2 cellular contexts compared by ENCODE assay signal in the genomic region with DNA sequence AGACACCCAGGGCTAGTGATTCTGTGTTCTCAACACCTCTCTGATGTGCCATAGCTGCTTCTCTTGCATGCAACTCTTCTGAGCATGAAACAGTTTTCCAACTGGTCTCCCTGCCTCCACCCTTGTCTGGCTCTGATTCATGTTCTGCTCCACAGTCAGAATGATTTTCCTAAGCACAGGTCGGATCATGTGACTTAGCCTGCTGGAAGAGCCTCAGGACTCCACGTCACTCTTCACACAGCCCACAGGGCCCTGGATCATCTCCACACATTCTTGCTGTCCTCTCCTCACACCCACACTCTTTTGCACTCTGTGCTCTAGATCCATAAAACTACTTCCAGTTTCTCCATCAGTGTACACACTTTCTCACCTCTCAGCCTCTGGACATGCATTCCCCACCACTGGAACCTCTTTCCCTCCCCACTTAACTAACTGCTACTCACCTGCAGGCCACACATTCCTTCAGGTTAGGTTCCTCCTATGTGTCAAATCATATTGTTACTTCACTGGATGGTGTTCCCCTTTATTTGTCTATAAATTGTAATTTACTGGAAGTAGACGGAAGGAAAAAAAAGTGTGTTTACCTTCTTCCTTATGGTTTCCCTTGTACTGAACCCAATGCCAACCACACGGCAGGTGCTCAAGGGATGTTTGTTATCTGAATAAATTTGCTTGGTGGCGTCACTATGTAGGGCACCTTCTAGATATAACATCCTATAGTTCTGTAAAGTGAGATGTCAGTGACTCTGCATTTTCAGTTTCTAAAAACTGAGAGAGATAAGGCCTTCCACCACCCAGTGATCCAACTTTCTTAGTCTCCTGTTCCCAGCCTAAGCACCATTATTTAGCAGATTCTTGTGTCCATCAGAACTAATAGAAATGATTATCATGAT.
TF ChIP-seq lines count a peak whose summit lies in the region.

No MANE protein-coding gene starts in this region.

TF ChIP-seq in A549, 52 proteins besides CTCF, POLR2A, EP300 and RAD21 (continued from another document):
- no peak for TF ChIP-seq RARB (CRISPR knock-in tag; IDR thresholded peaks at IDR 0.05)
- TF ChIP-seq MAZ (IDR thresholded peaks at IDR 0.05; ENCODE audit: borderline replicate concordance, low read depth, low read length) = no peak
- TF ChIP-seq BCL3 (IDR thresholded peaks at IDR 0.05) = no peak
- TF ChIP-seq, protein P1, sequence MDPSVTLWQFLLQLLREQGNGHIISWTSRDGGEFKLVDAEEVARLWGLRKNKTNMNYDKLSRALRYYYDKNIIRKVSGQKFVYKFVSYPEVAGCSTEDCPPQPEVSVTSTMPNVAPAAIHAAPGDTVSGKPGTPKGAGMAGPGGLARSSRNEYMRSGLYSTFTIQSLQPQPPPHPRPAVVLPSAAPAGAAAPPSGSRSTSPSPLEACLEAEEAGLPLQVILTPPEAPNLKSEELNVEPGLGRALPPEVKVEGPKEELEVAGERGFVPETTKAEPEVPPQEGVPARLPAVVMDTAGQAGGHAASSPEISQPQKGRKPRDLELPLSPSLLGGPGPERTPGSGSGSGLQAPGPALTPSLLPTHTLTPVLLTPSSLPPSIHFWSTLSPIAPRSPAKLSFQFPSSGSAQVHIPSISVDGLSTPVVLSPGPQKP (IDR thresholded peaks at IDR 0.05; ENCODE audit: low read depth, low read length) = no peak
- TF ChIP-seq HOXB5 (CRISPR knock-in tag; IDR thresholded peaks at IDR 0.05) = no peak

TF ChIP-seq in IMR-90, 13 proteins besides CTCF, POLR2A, EP300 and RAD21 (continued from another document):
- TF ChIP-seq, protein P1 (IDR thresholded peaks at IDR 0.05; ENCODE audit: borderline replicate concordance, low read depth, low read length) = no peak
- peak; percentile 66; the same call in 1 of the 2 replicates for TF ChIP-seq NFE2L2 (IDR thresholded peaks at IDR 0.05; ENCODE audit: low read depth, low read length)
- peak; percentile 73; the same call in 1 of the 2 replicates for TF ChIP-seq BHLHE40 (IDR thresholded peaks at IDR 0.05; ENCODE audit: low read depth, low read length)
- TF ChIP-seq, protein P2, sequence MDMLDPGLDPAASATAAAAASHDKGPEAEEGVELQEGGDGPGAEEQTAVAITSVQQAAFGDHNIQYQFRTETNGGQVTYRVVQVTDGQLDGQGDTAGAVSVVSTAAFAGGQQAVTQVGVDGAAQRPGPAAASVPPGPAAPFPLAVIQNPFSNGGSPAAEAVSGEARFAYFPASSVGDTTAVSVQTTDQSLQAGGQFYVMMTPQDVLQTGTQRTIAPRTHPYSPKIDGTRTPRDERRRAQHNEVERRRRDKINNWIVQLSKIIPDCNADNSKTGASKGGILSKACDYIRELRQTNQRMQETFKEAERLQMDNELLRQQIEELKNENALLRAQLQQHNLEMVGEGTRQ (IDR thresholded peaks at IDR 0.05; ENCODE audit: low read depth, low read length) = peak; percentile 93
- TF ChIP-seq FOS (IDR thresholded peaks at IDR 0.05; ENCODE audit: low read depth, low read length) = peak; percentile 59
- TF ChIP-seq MAZ (IDR thresholded peaks at IDR 0.05; ENCODE audit: borderline replicate concordance, low read depth, low read length) = 0 out of 2 replicates have a peak, but pooled peaks have one; percentile 43
- TF ChIP-seq CEBPB (IDR thresholded peaks at IDR 0.05; ENCODE audit: low read depth, low read length) = no peak
- no peak for TF ChIP-seq MXI1 (IDR thresholded peaks at IDR 0.05; ENCODE audit: borderline replicate concordance, low read depth, low read length)
- 0 out of 2 replicates have a peak, but pooled peaks have one; percentile 22 for TF ChIP-seq SMC3 (IDR thresholded peaks at IDR 0.05; ENCODE audit: low read depth, low read length)
